ENCODE assay signal across 8 cellular contexts in the genomic region with DNA sequence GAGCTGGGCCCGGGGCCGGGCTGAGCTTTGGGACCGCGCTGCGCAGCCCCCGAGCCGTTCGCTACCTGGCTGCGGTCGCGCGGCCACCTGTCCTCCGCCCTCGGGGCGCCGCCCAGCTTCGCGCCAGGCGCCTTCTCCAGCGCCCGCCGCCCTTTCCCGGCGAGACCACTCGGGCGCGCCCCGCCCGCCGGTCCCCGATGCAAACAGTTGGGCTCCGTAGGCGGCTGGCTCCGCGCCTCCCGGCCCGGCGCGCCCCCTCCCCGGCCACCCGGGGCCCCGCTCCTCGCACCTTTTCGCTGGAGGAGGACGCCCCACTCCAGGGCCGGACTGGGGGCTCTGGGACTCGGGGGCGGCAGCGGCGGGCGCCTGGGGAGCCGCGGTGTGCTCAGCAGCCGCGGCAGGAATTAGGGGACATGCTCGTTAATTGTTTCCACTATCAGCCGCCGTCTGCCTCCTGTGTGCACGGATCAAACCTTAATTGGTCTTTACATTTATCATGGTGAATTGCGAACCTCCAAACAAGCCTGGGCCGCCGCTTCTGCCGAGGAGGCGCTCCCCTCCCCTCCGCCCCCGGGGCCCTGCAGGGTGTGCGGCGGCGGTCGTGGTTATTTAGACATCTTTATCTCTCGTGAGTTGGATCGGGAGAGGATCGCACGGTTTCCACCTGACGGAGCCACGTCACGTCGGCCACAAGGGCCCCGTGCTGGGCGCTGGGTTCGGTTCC. TPM values are rescaled to one million over a fixed set of nuclear protein-coding genes. Genes with fewer than 3 reads are reported as not detected.
DNase-seq lines count a peak whose midpoint lies in the region; ATAC-seq, FAIRE-seq and TF ChIP-seq lines count a peak whose summit lies in the region.

No MANE protein-coding gene starts in this region.

- H3K4me1 Mint-ChIP-seq in mesothelial cell of epicardium = peaks cover 21% of the 10 kb centered on the region

- no peaks in the 10 kb centered on the region for H3K36me3 Mint-ChIP-seq in mesothelial cell of epicardium

- DNase-seq in ELF-1 (ENCODE audit: low read depth, low spot score) (peak; percentile 38), bronchial epithelial cell (ENCODE audit: low read depth) (no peak), mesothelial cell of epicardium (ENCODE audit: low spot score in 2 of 2, unreplicated experiment in 2 of 2) (peak in 1 of 2 experiments; percentile 52), aorta (peak; percentile 41 to 74), NCI-H187 (lab: John Stamatoyannopoulos, UW) (no peak), HCEC 1CT (no peak)

- FAIRE-seq in bronchial epithelial cell (lab: Jason Lieb, UNC) = no peak

- 7 to 9% methylated on average over 71 to 81 of the region's 81 CpGs for WGBS in aorta, 2 donors

- H3K4me3 ChIP-seq in bronchial epithelial cell (ENCODE audit: low read depth, low read length) (peak overlapping the region; percentile 21), aorta (ENCODE audit: low read length in 2 of 2) (peak overlapping the region in 1 of 2 donors; percentile 66)

- H3K9me3 Mint-ChIP-seq in mesothelial cell of epicardium = no peaks in the 10 kb centered on the region

- TF ChIP-seq CTCF in bronchial epithelial cell (IDR thresholded peaks at IDR 0.05; ENCODE audit: insufficient read depth, low read length, severe bottlenecking) (no peak), mesothelial cell of epicardium (IDR thresholded peaks at IDR 0.05; ENCODE audit: unreplicated experiment) (no peak)

- peak overlapping the region; percentile 61 for H3K4me3 Mint-ChIP-seq in mesothelial cell of epicardium

- intact Hi-C loops in aorta (cut with DNase I) = no loop called here

- H3K4me1 ChIP-seq in aorta (ENCODE audit: control insufficient read depth in 1 of 2, insufficient read depth in 2 of 2, low read length in 2 of 2) = no peaks in the 10 kb centered on the region

- H3K27ac ChIP-seq in aorta (ENCODE audit: low read depth in 1 of 2, low read length in 2 of 2) = no peak overlapping the region

- H3K27ac Mint-ChIP-seq in mesothelial cell of epicardium = no peak overlapping the region

- H3K36me3 ChIP-seq in bronchial epithelial cell (ENCODE audit: control insufficient read depth, insufficient read depth, low read length) = no peaks in the 10 kb centered on the region
- H3K36me3 ChIP-seq in aorta (ENCODE audit: control insufficient read depth in 1 of 2, insufficient read depth in 2 of 2, low read length in 1 of 2) = no peaks in the 10 kb centered on the region

- peaks cover 56% of the 10 kb centered on the region for H3K27me3 Mint-ChIP-seq in mesothelial cell of epicardium (ENCODE audit: low read depth)

- H3K27me3 ChIP-seq in bronchial epithelial cell (ENCODE audit: control insufficient read depth, insufficient read depth, low read length) (peaks cover 16% of the 10 kb centered on the region), aorta (ENCODE audit: control insufficient read depth in 1 of 2, insufficient read depth in 2 of 2, low read length in 1 of 2) (no peaks in the 10 kb centered on the region)

- ATAC-seq in GM19468 (IDR thresholded peaks at IDR 0.05; ENCODE audit: extremely low read depth, unreplicated experiment) (peak; percentile 15), HG03571 (IDR thresholded peaks at IDR 0.05; ENCODE audit: unreplicated experiment) (peak; percentile 6), aorta (ENCODE audit: low FRiP score) (peak; percentile 6)

- H3K9me3 ChIP-seq in aorta (ENCODE audit: control insufficient read depth, low read length) = no peaks in the 10 kb centered on the region

RNA-seq across cellular contexts. Expression of gene CNR1, which starts 0.9 kb away (rescaled TPM):
- under 0.01 and 0.13 TPM in 2 replicates for total RNA-seq in bronchial epithelial cell
- total RNA-seq in mesothelial cell of epicardium = 6.2 to 6.9 TPM (median 6.3 TPM) in 3 replicates
- total RNA-seq in aorta = 10 to 100 TPM; 10.4 to 12.2 TPM
- polyA plus RNA-seq in aorta = 10 to 100 TPM in 1 of 2 donors, 1 to 10 TPM in 1; 1.9 to 99.3 TPM

Comparison
In these comparisons a context has a peak if more than half of its experiments do, and no peak if none do; other contexts are left out.
1. DNase-seq: peak in ELF-1 (single experiment) and aorta (2 of 2); none in bronchial epithelial cell (single experiment), NCI-H187 (0 of 2) and HCEC 1CT (single experiment).
2. Peak in every context shown above with its lines, with median percentiles within 50 percentile points of each other: ATAC-seq.